18 cellular contexts compared by ENCODE assay signal in the genomic region with DNA sequence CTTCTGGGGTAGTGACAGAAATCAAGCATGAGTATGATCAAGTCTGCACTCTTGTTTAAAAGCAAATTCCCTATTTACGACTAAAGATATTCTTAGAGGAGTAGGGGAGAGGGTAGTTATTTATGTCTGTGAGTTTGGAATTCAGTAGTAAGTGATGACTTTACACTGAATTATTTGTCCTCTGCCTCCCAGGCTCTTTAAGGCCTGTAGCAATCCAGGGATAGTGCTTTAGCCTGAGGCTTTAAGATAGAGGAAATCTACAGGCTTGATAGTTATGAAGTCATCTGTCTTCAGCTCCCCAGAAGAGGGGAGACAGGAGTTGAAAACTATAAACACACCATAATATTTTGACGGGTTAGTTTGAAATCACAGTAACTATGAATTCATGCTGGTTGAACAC.
DNase-seq lines count a peak whose midpoint lies in the region; ATAC-seq and TF ChIP-seq lines count a peak whose summit lies in the region.
"Had no signal": no experiment of that assay in that cellular context is flagged by ENCODE, and none has a peak within 500 bp of the region (broad histone marks: within the 10 kb centered on the region; RNA-seq: fewer than 3 reads in every experiment).

No MANE protein-coding gene starts in this region.

- H3K4me3 ChIP-seq in BJ (ENCODE audit: low read depth, low read length): no peak overlapping the region
- H3K4me3 ChIP-seq: BLaER1 treated with 17β-estradiol and CSF1 and Interleukin-3, amounts not matched to agents 10 nM and 100 nM; colonic mucosa; MG63; ovary; testis had no signal

- no peaks in the 10 kb centered on the region for H3K27me3 ChIP-seq in BJ (ENCODE audit: control insufficient read depth, insufficient read depth, low read length)
- H3K27me3 ChIP-seq: BLaER1 treated with 17β-estradiol and CSF1 and Interleukin-3, amounts not matched to agents 10 nM and 100 nM; colonic mucosa; MG63; ovary; testis had no signal

- ATAC-seq in GM18858 (IDR thresholded peaks at IDR 0.05; ENCODE audit: unreplicated experiment) (no peak), GM18517 (IDR thresholded peaks at IDR 0.05; ENCODE audit: unreplicated experiment) (no peak), GM21423 (IDR thresholded peaks at IDR 0.05; ENCODE audit: unreplicated experiment) (no peak)
- ATAC-seq: T-helper 17 cell had no signal

- DNase-seq in BJ (ENCODE audit: low read depth): peak; percentile 94
- peak; percentile 97 for DNase-seq in M059J (ENCODE audit: low read depth)
- DNase-seq in dedifferentiated amniotic fluid mesenchymal stem cell (ENCODE audit: extremely low spot score): peak; percentile 25
- DNase-seq in non-pigmented ciliary epithelial cell (ENCODE audit: low read depth): peak; percentile 43
- no peak for DNase-seq in NCI-H2081 treated with DMSO at 0.1 percent for 48 hours (lab: John Stamatoyannopoulos, UW)
- DNase-seq: activated B cell treated with CpG ODN at 0.5 μM for 24 hours, anterior cingulate cortex, colonic mucosa, MG63, NCI-H2227 treated with DMSO at 0.1 percent for 48 hours, ovary, SHP77, T-helper 17 cell, testis had no signal

- CTCF ChIA-PET in BJ (lab: Yijun Ruan, JAX): interaction anchor here (0.7 to 1.1 kb wide), 2 partner anchors 168 to 564 kb away, joined by 3 read pairs; no protein-coding TSS in a partner anchor

- no peak for TF ChIP-seq CTCF in BJ (IDR thresholded peaks at IDR 0.05; ENCODE audit: insufficient read depth, low read depth, low read length)

- POLR2A ChIA-PET in BJ (lab: Charles Lee): interaction anchor here (1.0 kb wide), 1 partner anchor 482 kb away, joined by 4 read pairs; no protein-coding TSS in a partner anchor

- no peaks in the 10 kb centered on the region for H3K36me3 ChIP-seq in BJ (ENCODE audit: control insufficient read depth, insufficient read depth, low read length)
- H3K36me3 ChIP-seq: BLaER1 treated with 17β-estradiol and CSF1 and Interleukin-3, amounts not matched to agents 10 nM and 100 nM; colonic mucosa; MG63; ovary had no signal
